Comparison of ENCODE assay signal across 7 cellular contexts in the genomic region with DNA sequence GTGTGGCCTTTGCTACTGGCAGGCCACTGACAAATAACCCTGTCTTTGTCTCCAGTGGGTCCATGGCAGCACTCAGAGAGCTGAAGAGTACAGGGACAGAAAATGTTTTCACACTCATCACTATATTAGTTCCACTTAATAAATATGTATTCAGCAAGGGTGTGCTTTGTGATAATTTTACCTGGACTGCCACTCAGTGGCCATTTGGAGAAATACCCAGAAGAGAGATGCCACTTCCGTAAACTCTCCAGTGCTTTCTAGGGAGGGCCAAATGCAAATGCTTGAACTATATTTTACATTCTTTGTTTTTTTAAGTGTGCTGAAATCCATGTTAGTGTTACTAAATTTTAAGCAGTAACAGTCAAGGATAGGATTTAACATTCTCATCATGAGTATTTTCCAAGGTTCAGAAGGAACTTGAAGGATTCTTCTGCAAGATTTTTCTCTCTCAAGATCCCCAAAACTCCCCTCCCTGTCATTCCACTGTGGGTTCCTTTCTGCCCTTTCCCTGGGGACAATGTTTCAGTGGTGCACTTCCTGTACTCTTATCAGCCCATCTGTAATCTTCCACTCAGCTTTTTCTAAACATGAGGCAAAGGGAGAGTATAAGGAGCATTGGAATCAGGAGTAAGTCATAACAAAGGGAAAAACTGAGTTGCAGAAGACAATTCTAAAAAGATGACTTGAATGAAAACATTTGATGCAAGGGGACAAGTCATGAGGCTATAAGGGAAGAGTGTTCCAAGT. TPM values are rescaled to one million over a fixed set of nuclear protein-coding genes. Genes with fewer than 3 reads are reported as not detected.
DNase-seq lines count a peak whose midpoint lies in the region; ATAC-seq and TF ChIP-seq lines count a peak whose summit lies in the region.

No MANE protein-coding gene starts in this region.

- intact Hi-C loops in sciatic nerve (cut with DNase I) = no loop called here

- H3K27ac Mint-ChIP-seq in brain = peak overlapping the region in 1 of 5 experiments; percentile 30
- H3K27ac Mint-ChIP-seq in neural crest cell (ENCODE audit: unreplicated experiment) = peak overlapping the region; percentile 31

- H3K36me3 Mint-ChIP-seq in brain (no peaks in the 10 kb centered on the region), neural crest cell (ENCODE audit: low read depth) (no peaks in the 10 kb centered on the region)

- peak; percentile 4 for DNase-seq in HT1080 (ENCODE audit: low read depth)
- DNase-seq in neural crest cell (ENCODE audit: low read depth, low spot score) = no peak
- DNase-seq in sciatic nerve (ENCODE audit: low spot score) = no peak
- DNase-seq in activated T-cell treated with anti-CD3 and anti-CD28 coated beads, Interleukin-2, amount 50 U/mL, for 48 hours = no peak
- no peak for DNase-seq in foreskin melanocyte

- ATAC-seq in GM18508 (IDR thresholded peaks at IDR 0.05; ENCODE audit: insufficient read depth, unreplicated experiment) = peak; percentile 74
- ATAC-seq in sciatic nerve = no peak

- no peak overlapping the region for H3K4me3 Mint-ChIP-seq in brain
- H3K4me3 Mint-ChIP-seq in neural crest cell = no peak overlapping the region

- H3K9me3 Mint-ChIP-seq in brain (peaks cover 0 to 8% (median 0%) of the 10 kb centered on the region in 5 experiments), neural crest cell (peaks cover 2% of the 10 kb centered on the region)

- H3K4me1 Mint-ChIP-seq in brain (peaks cover 40% of the 10 kb centered on the region), neural crest cell (peaks cover 24% of the 10 kb centered on the region)

- peak; percentile 83 for TF ChIP-seq CTCF in brain (conservative IDR thresholded peaks at IDR 0.05)
- TF ChIP-seq CTCF in neural crest cell (conservative IDR thresholded peaks at IDR 0.05) = peak; percentile 81

- H3K27me3 Mint-ChIP-seq in brain (no peaks in the 10 kb centered on the region), neural crest cell (ENCODE audit: low read depth) (no peaks in the 10 kb centered on the region)

RNA-seq across cellular contexts. Expression of a gene that starts 46.0 kb away (rescaled TPM):
- not detected in 2 replicates for total RNA-seq in HT1080 (2014; rRNA removed; shearing (Covaris generic))
- 0.07 TPM in 1 of 2 replicates, not detected in the other for polyA plus RNA-seq in HT1080 (2015; cell fraction: cytosol; rRNA removed)
- polyA plus RNA-seq in HT1080 (2015; cell fraction: nucleus; rRNA removed) = not detected in 2 replicates
- polyA plus RNA-seq in brain (ENCODE audit: insufficient read depth, low read depth, low replicate concordance) = not detected
- total RNA-seq in neural crest cell = not detected in 2 replicates
- not detected for total RNA-seq in sciatic nerve
